21 cellular contexts compared by ENCODE assay signal in the genomic region with DNA sequence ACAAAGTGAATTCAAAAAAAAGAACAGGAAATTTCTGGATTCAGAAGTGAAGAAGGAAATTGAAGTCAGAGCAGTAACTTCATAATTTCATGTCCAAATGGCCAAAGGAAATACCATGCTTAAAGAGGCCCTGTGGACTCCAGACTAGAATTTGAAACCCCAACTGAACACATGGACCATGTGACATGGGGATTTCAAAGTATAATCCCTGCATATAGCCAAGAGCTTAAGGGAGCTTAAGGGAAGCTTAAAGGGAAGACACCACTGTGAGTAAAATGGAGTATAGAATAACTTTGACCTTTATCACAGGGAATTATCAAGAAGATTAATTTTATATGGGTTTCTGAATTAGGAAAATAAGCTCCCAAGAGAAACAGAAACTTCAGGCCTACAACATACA.
DNase-seq lines count a peak whose midpoint lies in the region; ATAC-seq and TF ChIP-seq lines count a peak whose summit lies in the region.
"Had no signal": no experiment of that assay in that cellular context is flagged by ENCODE, and none has a peak within 500 bp of the region (broad histone marks: within the 10 kb centered on the region; RNA-seq: fewer than 3 reads in every experiment).

No MANE protein-coding gene starts in this region.

- H3K79me2 ChIP-seq in OCI-LY7 (ENCODE audit: insufficient read depth, low read depth, low read length) = no peaks in the 10 kb centered on the region

- H3K9me3 ChIP-seq in SJCRH30 (replicated peaks) = 0 out of 2 replicates have a peak, but pooled peaks cover 3% of the 10 kb centered on the region
- no peaks in the 10 kb centered on the region for H3K9me3 ChIP-seq in CD4-positive, alpha-beta T cell (ENCODE audit: control insufficient read depth, low read length)
- H3K9me3 ChIP-seq in OCI-LY7 (ENCODE audit: low read length) = no peaks in the 10 kb centered on the region
- H3K9me3 ChIP-seq: BLaER1 had no signal

- H3K36me3 ChIP-seq in SJCRH30 (no peaks in the 10 kb centered on the region), OCI-LY7 (ENCODE audit: insufficient read depth, low read length) (no peaks in the 10 kb centered on the region)
- H3K36me3 ChIP-seq: BLaER1 had no signal

- no peak overlapping the region for H3K4me3 Mint-ChIP-seq in CD4-positive, alpha-beta T cell
- H3K4me3 Mint-ChIP-seq: B cell; CD4-positive, CD25-positive, alpha-beta regulatory T cell; CD8-positive, alpha-beta memory T cell; GM23338; H9 had no signal

- H3K4me1 ChIP-seq in SJCRH30 = peaks cover 34% of the 10 kb centered on the region
- H3K4me1 ChIP-seq in OCI-LY7 (ENCODE audit: insufficient read depth, low read length, poor library complexity, severe bottlenecking) = no peaks in the 10 kb centered on the region
- H3K4me1 ChIP-seq: BLaER1 had no signal

- ATAC-seq in CD4-positive, alpha-beta T cell (ENCODE audit: poor library complexity) = no peak
- ATAC-seq: GM23338, HCT116 had no signal

- H3K27me3 Mint-ChIP-seq in CD4-positive, alpha-beta T cell = peaks cover 25% of the 10 kb centered on the region

- no peaks in the 10 kb centered on the region for H4K20me1 ChIP-seq in OCI-LY7 (ENCODE audit: insufficient read depth, low read length)
- H4K20me1 ChIP-seq: BLaER1 had no signal

- H3K27me3 ChIP-seq in SJCRH30 = no peaks in the 10 kb centered on the region
- no peaks in the 10 kb centered on the region for H3K27me3 ChIP-seq in CD4-positive, alpha-beta T cell (ENCODE audit: control insufficient read depth, insufficient read depth, low read length)
- H3K27me3 ChIP-seq: BLaER1 had no signal

- H3K9me3 Mint-ChIP-seq in CD4-positive, alpha-beta T cell = no peaks in the 10 kb centered on the region
- H3K9me3 Mint-ChIP-seq: CD8-positive, alpha-beta memory T cell had no signal

- TF ChIP-seq CTCF in retinal pigment epithelial cell (conservative IDR thresholded peaks at IDR 0.05; ENCODE audit: low read depth, low read length) (no peak), OCI-LY7 (conservative IDR thresholded peaks at IDR 0.05; ENCODE audit: low read length) (no peak)
- no peak for TF ChIP-seq CTCF in CD4-positive, alpha-beta T cell (IDR thresholded peaks at IDR 0.05)

- DNase-seq in D341Med (ENCODE audit: low spot score) (peak; percentile 50), NCI-H524 treated with DMSO at 0.1 percent for 48 hours (lab: John Stamatoyannopoulos, UW) (peak; percentile 10), SJCRH30 (peak; percentile 17 to 78), retinal pigment epithelial cell (ENCODE audit: low read depth) (peak; percentile 70), COLO668 (lab: John Stamatoyannopoulos, UW; ENCODE audit: unreplicated experiment) (no peak), SHP77 (lab: John Stamatoyannopoulos, UW) (no peak), OCI-LY7 (ENCODE audit: low spot score) (no peak)
- DNase-seq in CD4-positive, alpha-beta T cell = no peak
- DNase-seq: CD4-positive, CD25-positive, alpha-beta regulatory T cell; CD8-positive, alpha-beta memory T cell; COR-L47; DMS53; DMS79 treated with DMSO at 0.1 percent for 48 hours; GF-D8; H9 had no signal

- POLR2A ChIA-PET in CD4-positive, alpha-beta T cell (lab: Charles Lee) = no interaction called here
- POLR2A ChIA-PET in OCI-LY7 (lab: Charles Lee) = interaction anchor here (0.7 kb wide), 1 partner anchor 631 kb away, joined by 3 read pairs; no protein-coding TSS in a partner anchor

- H3K27ac Mint-ChIP-seq in CD4-positive, alpha-beta T cell = no peak overlapping the region
- H3K27ac Mint-ChIP-seq: B cell; CD4-positive, CD25-positive, alpha-beta regulatory T cell; CD8-positive, alpha-beta memory T cell; GM23338; H9 had no signal

- H3K9me2 ChIP-seq in OCI-LY7 (ENCODE audit: insufficient read depth, low read length) = no peaks in the 10 kb centered on the region

- no peak overlapping the region for H2AFZ ChIP-seq in OCI-LY7 (ENCODE audit: low read length)
- H2AFZ ChIP-seq: GM23338 had no signal

- CTCF ChIA-PET in CD4-positive, alpha-beta T cell (lab: Charles Lee) = no interaction called here
- CTCF ChIA-PET in OCI-LY7 (lab: Charles Lee; ENCODE audit: unreplicated experiment) = no interaction called here

- H3K4me3 ChIP-seq in SJCRH30 (no peak overlapping the region), retinal pigment epithelial cell (ENCODE audit: low read length) (no peak overlapping the region), OCI-LY7 (ENCODE audit: low read depth, low read length, poor library complexity, severe bottlenecking) (no peak overlapping the region)
- H3K4me3 ChIP-seq: BLaER1, GM23338 had no signal

- no peaks in the 10 kb centered on the region for H3K4me1 Mint-ChIP-seq in CD4-positive, alpha-beta T cell (ENCODE audit: low read depth)
- H3K4me1 Mint-ChIP-seq: B cell; CD4-positive, CD25-positive, alpha-beta regulatory T cell; CD8-positive, alpha-beta memory T cell; GM23338; H9 had no signal

- H3K4me2 ChIP-seq in OCI-LY7 (ENCODE audit: low read length) = no peak overlapping the region
- H3K4me2 ChIP-seq: BLaER1, GM23338 had no signal

- BruUV-seq in OCI-LY7 (replicated peaks; lab: Mats Ljungman, UMichigan) = no TSS peak

- intact Hi-C loops in CD4-positive, alpha-beta T cell (cut with DNase I, micrococcal nuclease) = no loop called here
- intact Hi-C loops in OCI-LY7 (cut with micrococcal nuclease; ENCODE audit: unreplicated experiment) = no loop called here

- H3K27ac ChIP-seq in SJCRH30 = no peak overlapping the region
- no peak overlapping the region for H3K27ac ChIP-seq in CD4-positive, alpha-beta T cell (ENCODE audit: low read depth, low read length)
- H3K27ac ChIP-seq in OCI-LY7 (ENCODE audit: low read depth, low read length, poor library complexity, severe bottlenecking) = no peak overlapping the region
- H3K27ac ChIP-seq: 22Rv1, BLaER1, C4-2B had no signal

- no peaks in the 10 kb centered on the region for H3K36me3 Mint-ChIP-seq in CD4-positive, alpha-beta T cell (ENCODE audit: low read depth)
- H3K36me3 Mint-ChIP-seq: CD4-positive, CD25-positive, alpha-beta regulatory T cell; CD8-positive, alpha-beta memory T cell had no signal

Comparison
In these comparisons a context has a peak if more than half of its experiments do, and no peak if none do; other contexts are left out.
1. DNase-seq: peak in D341Med (single experiment), NCI-H524 treated with DMSO at 0.1 percent for 48 hours (single experiment), SJCRH30 (2 of 2) and retinal pigment epithelial cell (single experiment); none in CD4-positive, alpha-beta T cell (0 of 10), COLO668 (single experiment), SHP77 (0 of 2) and OCI-LY7 (single experiment).